In the genomic region with DNA sequence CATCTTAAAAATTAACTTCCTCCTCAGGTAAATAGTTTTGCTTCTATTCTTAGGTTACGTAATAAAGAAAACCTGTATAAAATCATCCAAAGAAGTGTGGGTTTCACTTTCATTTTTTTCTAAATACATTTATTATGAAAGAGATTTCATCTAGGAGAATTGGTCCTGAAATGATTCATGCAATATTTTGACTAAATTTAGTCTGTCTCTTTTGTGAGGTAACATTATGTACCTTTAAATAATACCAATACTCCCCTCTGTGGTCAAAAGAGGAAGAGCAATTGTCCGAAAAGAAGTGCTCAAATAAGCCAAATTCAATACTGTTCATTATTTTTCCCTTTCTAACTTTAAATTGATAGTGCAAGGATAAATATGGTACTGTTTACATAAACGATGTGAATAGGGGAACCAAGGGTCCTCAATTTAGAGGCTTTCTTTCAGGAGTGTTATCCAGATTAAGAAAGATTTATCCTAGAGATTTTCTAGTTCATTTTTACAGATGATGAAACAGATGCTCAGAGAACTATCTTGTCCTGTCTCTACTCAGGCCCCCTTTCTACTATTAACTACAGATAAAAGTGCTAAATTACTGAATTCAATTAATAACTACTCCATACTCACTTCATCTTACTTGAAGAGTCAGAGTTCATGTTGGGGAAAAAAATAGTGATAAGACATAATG, we compare ENCODE assay signal across 8 cellular contexts. TPM values are rescaled to one million over a fixed set of nuclear protein-coding genes. Genes with fewer than 3 reads are reported as not detected.
DNase-seq lines count a peak whose midpoint lies in the region; TF ChIP-seq lines count a peak whose summit lies in the region.

No MANE protein-coding gene starts in this region.

- H3K4me3 ChIP-seq in HFF-Myc (replicated peaks; ENCODE audit: low read depth, low read length) = no peak overlapping the region

- peak; percentile 32 for TF ChIP-seq CTCF in HFF-Myc (IDR thresholded peaks at IDR 0.05; ENCODE audit: low read depth, low read length, missing control alignments)

- DNase-seq in NCI-H82 (lab: John Stamatoyannopoulos, UW) (peak; percentile 57), NCI-H82 treated with DMSO at 0.1 percent for 48 hours (lab: John Stamatoyannopoulos, UW; ENCODE audit: unreplicated experiment) (no peak), HFF-Myc (ENCODE audit: extremely low read depth, low read depth) (no peak), NCI-H526 (lab: John Stamatoyannopoulos, UW) (peak; percentile 41 to 70), cerebellum (ENCODE audit: low spot score) (peak; percentile 58), medulla oblongata (ENCODE audit: extremely low spot score) (peak; percentile 73), GOT3 (lab: John Stamatoyannopoulos, UW) (no peak), NCI-H2107 (lab: John Stamatoyannopoulos, UW) (no peak)

RNA-seq across cellular contexts. Expression of gene CYP39A1, which starts 26.2 kb away (rescaled TPM):
- 8.5 TPM for total RNA-seq in cerebellum

RNA-seq across cellular contexts. Expression of gene SLC25A27, which starts 26.4 kb away (rescaled TPM):
- 49.0 TPM for total RNA-seq in cerebellum

Comparison
In these comparisons a context has a peak if more than half of its experiments do, and no peak if none do; other contexts are left out.
1. DNase-seq: peak in NCI-H82 (single experiment), NCI-H526 (2 of 2), cerebellum (single experiment) and medulla oblongata (single experiment); none in NCI-H82 treated with DMSO at 0.1 percent for 48 hours (single experiment), HFF-Myc (single experiment), GOT3 (single experiment) and NCI-H2107 (single experiment).